17 cellular contexts compared by ENCODE assay signal in the genomic region with DNA sequence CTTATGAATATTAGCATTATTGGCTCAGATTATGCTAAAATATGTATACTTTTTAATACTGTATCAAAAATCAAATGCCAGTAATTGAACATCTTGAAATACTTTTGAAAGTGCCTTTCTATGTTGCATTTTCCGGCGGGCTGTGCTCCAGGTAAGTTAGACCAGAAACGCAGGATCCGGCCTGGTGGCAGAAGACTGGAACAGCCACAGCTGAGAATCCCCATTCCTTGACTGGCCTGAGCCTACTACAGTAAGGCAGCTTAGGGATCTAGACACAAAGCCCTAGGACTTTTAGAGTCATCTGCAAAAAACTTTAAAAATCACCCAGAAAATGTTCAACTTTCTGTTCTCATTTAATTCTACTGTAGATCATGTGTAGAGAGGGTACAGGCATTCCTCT.
DNase-seq lines count a peak whose midpoint lies in the region; TF ChIP-seq lines count a peak whose summit lies in the region.
"Had no signal": no experiment of that assay in that cellular context is flagged by ENCODE, and none has a peak within 500 bp of the region (broad histone marks: within the 10 kb centered on the region; RNA-seq: fewer than 3 reads in every experiment).

No MANE protein-coding gene starts in this region.

- H4K8ac ChIP-seq in trophoblast cell (ENCODE audit: low read depth, low read length): no peak overlapping the region

- H3K79me1 ChIP-seq in trophoblast cell (ENCODE audit: low read length): no peaks in the 10 kb centered on the region

- H3K79me2 ChIP-seq in trophoblast cell (ENCODE audit: control insufficient read depth, insufficient read depth, low read length, poor library complexity): no peaks in the 10 kb centered on the region

- no peak overlapping the region for H3K23ac ChIP-seq in trophoblast cell (ENCODE audit: low read length)

- H3K4me1 ChIP-seq in HEK293 (ENCODE audit: control insufficient read depth, insufficient read depth, low read length) (no peaks in the 10 kb centered on the region), trophoblast cell (ENCODE audit: control insufficient read depth in 1 of 2, insufficient read depth in 2 of 2, low read length in 2 of 2) (peaks cover 0 to 4% of the 10 kb centered on the region in 2 experiments)

- no peak overlapping the region for H2AFZ ChIP-seq in trophoblast cell (ENCODE audit: insufficient read depth, low read length, poor library complexity)

- H3K27ac ChIP-seq in HEK293 (ENCODE audit: extremely low read depth, low read depth, low read length) (no peak overlapping the region), trophoblast cell (ENCODE audit: low read depth, low read length) (no peak overlapping the region), substantia nigra (ENCODE audit: low read depth, low read length, poor library complexity, severe bottlenecking) (no peak overlapping the region)
- H3K27ac ChIP-seq: 22Rv1, KMS-11 had no signal

- no peak overlapping the region for H3K4ac ChIP-seq in trophoblast cell (ENCODE audit: low read depth, low read length)

- H3K9ac ChIP-seq in trophoblast cell (ENCODE audit: low read length): no peak overlapping the region
- H3K9ac ChIP-seq: KMS-11 had no signal

- CTCF ChIA-PET in HEK293 (lab: Yijun Ruan, JAX): interaction anchor here (0.5 to 2.1 kb wide), 3 partner anchors 8 to 402 kb away, joined by 4 to 17 read pairs (median 4); no protein-coding TSS in a partner anchor

- H3K14ac ChIP-seq in trophoblast cell (ENCODE audit: low read length): no peak overlapping the region

- H2BK120ac ChIP-seq in trophoblast cell (ENCODE audit: insufficient read depth, low read length, poor library complexity): no peak overlapping the region

- no peak overlapping the region for H4K12ac ChIP-seq in trophoblast cell (ENCODE audit: low read depth, low read length)

- DNase-seq in DMS53 (lab: John Stamatoyannopoulos, UW) (peak; percentile 5), DMS53 treated with DMSO at 0.1 percent for 48 hours (lab: John Stamatoyannopoulos, UW; ENCODE audit: unreplicated experiment) (no peak), fibroblast of pulmonary artery (ENCODE audit: low read depth) (no peak), trophoblast cell (peak; percentile 57 to 76), HK-2 (ENCODE audit: unreplicated experiment) (no peak), SK-N-DZ (ENCODE audit: low spot score) (no peak), substantia nigra (lab: John Stamatoyannopoulos, UW) (no peak)
- DNase-seq: GF-D8, HFFc6, MV-4-11, NCI-H1694 treated with DMSO at 0.1 percent for 48 hours, NCI-H2107, NCI-H226, NCI-H526 had no signal

- no peak overlapping the region for H3K4me2 ChIP-seq in trophoblast cell (ENCODE audit: low read length)
- H3K4me2 ChIP-seq: KMS-11 had no signal

- H2BK12ac ChIP-seq in trophoblast cell (ENCODE audit: low read length): no peak overlapping the region

- H3K36me3 ChIP-seq in HEK293 (ENCODE audit: control insufficient read depth in 2 of 2, insufficient read depth in 1 of 2, low read length in 2 of 2): peaks cover 3 to 8% of the 10 kb centered on the region in 2 experiments; a peak in 1 of 3 replicates
- H3K36me3 ChIP-seq in trophoblast cell (ENCODE audit: control insufficient read depth in 1 of 2, insufficient read depth in 2 of 2, low read length in 2 of 2): peaks cover 5 to 6% of the 10 kb centered on the region in 2 experiments

- H3K27me3 ChIP-seq in trophoblast cell (ENCODE audit: insufficient read depth, low read length): no peaks in the 10 kb centered on the region

- no peak overlapping the region for H3K18ac ChIP-seq in trophoblast cell (ENCODE audit: low read length)

- WGBS in trophoblast cell (ENCODE audit: extremely low coverage, insufficient coverage, insufficient read length): no CpG with 5 or more reads among the region's 4 CpGs

- no peaks in the 10 kb centered on the region for H3K9me3 ChIP-seq in HEK293 (ENCODE audit: control insufficient read depth, insufficient read depth, low read depth, low read length)
- H3K9me3 ChIP-seq in trophoblast cell (ENCODE audit: insufficient read depth, low read depth, low read length): peaks cover 7% of the 10 kb centered on the region

- H2AK5ac ChIP-seq in trophoblast cell (ENCODE audit: low read length): no peak overlapping the region

- H4K91ac ChIP-seq in trophoblast cell (ENCODE audit: low read depth, low read length): no peak overlapping the region

- POLR2A ChIA-PET in HEK293 (lab: Yijun Ruan, JAX): no interaction called here

- TF ChIP-seq CTCF in HEK293 (tag by site-specific recombination; IDR thresholded peaks at IDR 0.05) (no peak), fibroblast of pulmonary artery (IDR thresholded peaks at IDR 0.05; ENCODE audit: low read length, missing control alignments) (peak; percentile 0)

- H2BK5ac ChIP-seq in trophoblast cell (ENCODE audit: low read depth, low read length, poor library complexity): no peak overlapping the region

- H3K4me3 ChIP-seq in HEK293 (ENCODE audit: low read depth, low read length) (no peak overlapping the region), fibroblast of pulmonary artery (replicated peaks; ENCODE audit: low read depth, low read length) (no peak overlapping the region), trophoblast cell (ENCODE audit: low read depth, low read length) (no peak overlapping the region)

TF ChIP-seq in HEK293, 187 proteins besides CTCF, POLR2A, EP300 and RAD21:
- TF ChIP-seq ZNF548 (tag by site-specific recombination; IDR thresholded peaks at IDR 0.05) (no peak), MZF1 (tag by site-specific recombination; IDR thresholded peaks at IDR 0.05; ENCODE audit: borderline replicate concordance) (peak; percentile 79; the same call in 1 of the 2 replicates), ZNF2 (tag by site-specific recombination; IDR thresholded peaks at IDR 0.05) (no peak), ZNF341 (tag by site-specific recombination; IDR thresholded peaks at IDR 0.05; ENCODE audit: low read depth) (0 out of 2 replicates have a peak, but pooled peaks have one; percentile 24)
- TF ChIP-seq, protein P1, sequence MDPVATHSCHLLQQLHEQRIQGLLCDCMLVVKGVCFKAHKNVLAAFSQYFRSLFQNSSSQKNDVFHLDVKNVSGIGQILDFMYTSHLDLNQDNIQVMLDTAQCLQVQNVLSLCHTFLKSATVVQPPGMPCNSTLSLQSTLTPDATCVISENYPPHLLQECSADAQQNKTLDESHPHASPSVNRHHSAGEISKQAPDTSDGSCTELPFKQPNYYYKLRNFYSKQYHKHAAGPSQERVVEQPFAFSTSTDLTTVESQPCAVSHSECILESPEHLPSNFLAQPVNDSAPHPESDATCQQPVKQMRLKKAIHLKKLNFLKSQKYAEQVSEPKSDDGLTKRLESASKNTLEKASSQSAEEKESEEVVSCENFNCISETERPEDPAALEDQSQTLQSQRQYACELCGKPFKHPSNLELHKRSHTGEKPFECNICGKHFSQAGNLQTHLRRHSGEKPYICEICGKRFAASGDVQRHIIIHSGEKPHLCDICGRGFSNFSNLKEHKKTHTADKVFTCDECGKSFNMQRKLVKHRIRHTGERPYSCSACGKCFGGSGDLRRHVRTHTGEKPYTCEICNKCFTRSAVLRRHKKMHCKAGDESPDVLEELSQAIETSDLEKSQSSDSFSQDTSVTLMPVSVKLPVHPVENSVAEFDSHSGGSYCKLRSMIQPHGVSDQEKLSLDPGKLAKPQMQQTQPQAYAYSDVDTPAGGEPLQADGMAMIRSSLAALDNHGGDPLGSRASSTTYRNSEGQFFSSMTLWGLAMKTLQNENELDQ (tag by site-specific recombination; IDR thresholded peaks at IDR 0.05; ENCODE audit: low read depth): no peak
- TF ChIP-seq, protein P2, sequence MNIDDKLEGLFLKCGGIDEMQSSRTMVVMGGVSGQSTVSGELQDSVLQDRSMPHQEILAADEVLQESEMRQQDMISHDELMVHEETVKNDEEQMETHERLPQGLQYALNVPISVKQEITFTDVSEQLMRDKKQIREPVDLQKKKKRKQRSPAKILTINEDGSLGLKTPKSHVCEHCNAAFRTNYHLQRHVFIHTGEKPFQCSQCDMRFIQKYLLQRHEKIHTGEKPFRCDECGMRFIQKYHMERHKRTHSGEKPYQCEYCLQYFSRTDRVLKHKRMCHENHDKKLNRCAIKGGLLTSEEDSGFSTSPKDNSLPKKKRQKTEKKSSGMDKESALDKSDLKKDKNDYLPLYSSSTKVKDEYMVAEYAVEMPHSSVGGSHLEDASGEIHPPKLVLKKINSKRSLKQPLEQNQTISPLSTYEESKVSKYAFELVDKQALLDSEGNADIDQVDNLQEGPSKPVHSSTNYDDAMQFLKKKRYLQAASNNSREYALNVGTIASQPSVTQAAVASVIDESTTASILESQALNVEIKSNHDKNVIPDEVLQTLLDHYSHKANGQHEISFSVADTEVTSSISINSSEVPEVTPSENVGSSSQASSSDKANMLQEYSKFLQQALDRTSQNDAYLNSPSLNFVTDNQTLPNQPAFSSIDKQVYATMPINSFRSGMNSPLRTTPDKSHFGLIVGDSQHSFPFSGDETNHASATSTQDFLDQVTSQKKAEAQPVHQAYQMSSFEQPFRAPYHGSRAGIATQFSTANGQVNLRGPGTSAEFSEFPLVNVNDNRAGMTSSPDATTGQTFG (tag by site-specific recombination; IDR thresholded peaks at IDR 0.05; ENCODE audit: borderline replicate concordance): no peak

Comparison
In these comparisons a context has a peak if more than half of its experiments do, and no peak if none do; other contexts are left out.
1. DNase-seq: peak in DMS53 (single experiment) and trophoblast cell (2 of 2); none in DMS53 treated with DMSO at 0.1 percent for 48 hours (single experiment), fibroblast of pulmonary artery (single experiment), HK-2 (single experiment), SK-N-DZ (single experiment) and substantia nigra (0 of 49).